ENCODE assay signal across 8 cellular contexts in genomic region chr21:39348355-39349210, GRCh38. TPM values are rescaled to one million over a fixed set of nuclear protein-coding genes. Genes with fewer than 3 reads are reported as not detected.
DNase-seq lines count a peak whose midpoint lies in the region; ATAC-seq, FAIRE-seq and TF ChIP-seq lines count a peak whose summit lies in the region.

Gene HMGN1, minus strand, starts transcription at chr21:39349088. Its CDS starts 171 bp downstream, at chr21:39348917.

- H3K9ac ChIP-seq in adipocyte (ENCODE audit: low read length) = peak within 1 kb of the TSS; percentile 92

- no peaks in the 10 kb centered on the region for H3K9me3 ChIP-seq in adipocyte (ENCODE audit: control insufficient read depth, low read length)
- peaks cover 0 to 6% (median 0%) of the 10 kb centered on the region in 11 donors for H3K9me3 ChIP-seq in heart right ventricle
- no peaks in the 10 kb centered on the region for H3K9me3 ChIP-seq in prostate gland

- FAIRE-seq in GM12892 (lab: Jason Lieb, UNC) = peak; percentile 53

- no peak for TF ChIP-seq CTCF in heart right ventricle (IDR thresholded peaks at IDR 0.05)
- peak in 2 of 4 experiments; percentile 16 to 23 for TF ChIP-seq CTCF in prostate gland (IDR thresholded peaks at IDR 0.05)

- H3K27me3 ChIP-seq in adipocyte (replicated peaks; ENCODE audit: control insufficient read depth, insufficient read depth, low read length) (no peaks in the 10 kb centered on the region), heart right ventricle (no peaks in the 10 kb centered on the region), prostate gland (replicated peaks; ENCODE audit: insufficient read depth) (no peaks in the 10 kb centered on the region)

- peak; percentile 81 for DNase-seq in GM12892 (ENCODE audit: insufficient read length)
- peak; percentile 63 for DNase-seq in NCI-H1436 treated with DMSO at 0.1 percent for 48 hours (lab: John Stamatoyannopoulos, UW)
- DNase-seq in T follicular helper cell (ENCODE audit: low read depth) = peak; percentile 84
- peak; percentile 95 for DNase-seq in adipocyte (ENCODE audit: low read depth)
- DNase-seq in heart right ventricle = peak; percentile 83 to 87
- DNase-seq in prostate gland (ENCODE audit: low spot score) = peak; percentile 87
- DNase-seq in ureter (ENCODE audit: low spot score) = peak; percentile 89

- peak within 1 kb of the TSS; percentile 96 for H3K4me3 ChIP-seq in adipocyte (ENCODE audit: low read length)
- H3K4me3 ChIP-seq in heart right ventricle = peak within 1 kb of the TSS; percentile 53 to 90 (median 80)
- peak within 1 kb of the TSS; percentile 67 to 73 for H3K4me3 ChIP-seq in prostate gland

- ATAC-seq in HG02840 (IDR thresholded peaks at IDR 0.05; ENCODE audit: low FRiP score, unreplicated experiment) (peak; percentile 50), heart right ventricle (peak; percentile 69 to 85 (median 73))

- TF ChIP-seq POLR2A in GM12892 (IDR thresholded peaks at IDR 0.05; ENCODE audit: low read depth, low read length) (peak; percentile 67; the same call in 1 of the 2 replicates), prostate gland (IDR thresholded peaks at IDR 0.05) (peak; percentile 85)

- 0 to 1% methylated on average over 61 to 116 of the region's 116 CpGs for WGBS in heart right ventricle, 2 donors
- under 1% methylated on average over 76 of the region's 116 CpGs for WGBS in prostate gland

- H3K27ac ChIP-seq in heart right ventricle = peak within 1 kb of the TSS; percentile 83 to 99 (median 93)
- H3K27ac ChIP-seq in prostate gland = peak within 1 kb of the TSS; percentile 95 to 97

- peaks cover 22% of the 10 kb centered on the region for H3K4me1 ChIP-seq in adipocyte (ENCODE audit: control insufficient read depth, insufficient read depth, low read length)
- peaks cover 2 to 44% (median 32%) of the 10 kb centered on the region in 9 donors for H3K4me1 ChIP-seq in heart right ventricle
- H3K4me1 ChIP-seq in prostate gland (replicated peaks) = peaks cover 6% of the 10 kb centered on the region

- H3K36me3 ChIP-seq in adipocyte (ENCODE audit: control insufficient read depth, insufficient read depth, low read length, severe bottlenecking) = peaks cover 29% of the 10 kb centered on the region
- peaks cover 0 to 34% (median 9%) of the 10 kb centered on the region in 9 donors for H3K36me3 ChIP-seq in heart right ventricle
- H3K36me3 ChIP-seq in prostate gland = no peaks in the 10 kb centered on the region

- intact Hi-C loops in heart right ventricle (cut with DNase I) = loop anchor here in 8 of 10 donors (1.0 to 5.0 kb wide), 8 partner anchors 32 to 40 kb away; partner anchors contain the start of gene BRWD1 (in 5 of the 8)
- intact Hi-C loops in prostate gland (cut with DNase I) = loop anchor here (2.0 kb wide), 2 partner anchors 36 to 38 kb away; partner anchors contain the start of gene BRWD1

RNA-seq across cellular contexts. Expression of gene HMGN1, which starts in this region (rescaled TPM):
- polyA plus RNA-seq in GM12892 (2012; ENCODE audit: missing spikeins) = 409 TPM
- total RNA-seq in heart right ventricle (10 to 100 TPM; 49.4 to 73.6 (median 59.3) TPM), prostate gland (100 to 1,000 TPM; 141 to 270 TPM), ureter (225 TPM)
- polyA plus RNA-seq in heart right ventricle = 10 to 100 TPM; 46.2 to 79.0 TPM

Comparison
In these comparisons a context has a peak if more than half of its experiments do, and no peak if none do; other contexts are left out.
1. Peak in every context shown above with its lines: DNase-seq, ATAC-seq, H3K4me3 ChIP-seq and H3K27ac ChIP-seq.